Comparison of ENCODE assay signal across 16 cellular contexts in the genomic region with DNA sequence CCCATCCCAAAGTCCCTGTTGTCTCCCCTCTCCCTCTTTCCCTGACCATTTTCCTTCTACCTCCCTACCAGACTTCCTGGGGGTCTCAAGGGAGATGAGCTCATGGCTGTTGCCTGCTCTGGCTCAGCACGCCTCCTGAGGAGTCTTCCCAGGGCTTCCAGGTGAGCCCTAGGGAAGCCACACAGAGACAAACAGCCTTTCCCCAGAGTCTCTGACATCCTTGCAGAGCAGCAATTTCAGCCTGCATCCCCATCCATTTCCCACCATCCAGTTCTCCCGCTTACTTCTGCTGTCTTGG.
"Had no signal": no experiment of that assay in that cellular context is flagged by ENCODE, and none has a peak within 500 bp of the region (broad histone marks: within the 10 kb centered on the region; RNA-seq: fewer than 3 reads in every experiment).

No MANE protein-coding gene starts in this region.

- H3K27me3 ChIP-seq: vagina had no signal

- H3K4me3 ChIP-seq: gastrocnemius medialis, heart left ventricle, hepatocyte, psoas muscle, sigmoid colon, stomach, thyroid gland, vagina had no signal

- H3K9me3 Mint-ChIP-seq: endodermal cell; nephron; stimulated activated effector memory CD8-positive, alpha-beta T cell treated with anti-CD3 and anti-CD28 coated beads, Interleukin-12 subunit alpha, Interleukin-12 subunit beta, amount 100 ng/mL, for 72 hours had no signal

- ATAC-seq: gastrocnemius medialis; naive thymus-derived CD4-positive, alpha-beta T cell had no signal

- DNase-seq: effector CD8-positive, alpha-beta T cell; gastrocnemius medialis; kidney; sigmoid colon; stimulated activated naive CD4-positive, alpha-beta T cell treated with Interleukin-2 at 50 U/mL for 16 hours had no signal

- H3K4me3 Mint-ChIP-seq: endodermal cell; naive thymus-derived CD4-positive, alpha-beta T cell; stimulated activated effector memory CD8-positive, alpha-beta T cell treated with anti-CD3 and anti-CD28 coated beads, Interleukin-12 subunit alpha, Interleukin-12 subunit beta, amount 100 ng/mL, for 72 hours had no signal

- H3K27ac Mint-ChIP-seq: endodermal cell; naive thymus-derived CD4-positive, alpha-beta T cell; nephron; stimulated activated effector memory CD8-positive, alpha-beta T cell treated with anti-CD3 and anti-CD28 coated beads, Interleukin-12 subunit alpha, Interleukin-12 subunit beta, amount 100 ng/mL, for 72 hours had no signal

- H3K27ac ChIP-seq: epithelial cell of prostate, gastrocnemius medialis, heart left ventricle, hepatocyte, psoas muscle, sigmoid colon, stomach, thyroid gland, vagina had no signal

- H3K36me3 Mint-ChIP-seq: naive thymus-derived CD4-positive, alpha-beta T cell; stimulated activated effector memory CD8-positive, alpha-beta T cell treated with anti-CD3 and anti-CD28 coated beads, Interleukin-12 subunit alpha, Interleukin-12 subunit beta, amount 100 ng/mL, for 72 hours had no signal
